Comparison of ENCODE assay signal across 23 cellular contexts in genomic region chr12:119231774-119232173, GRCh38. TPM values are rescaled to one million over a fixed set of nuclear protein-coding genes. Genes with fewer than 3 reads are reported as not detected.
DNase-seq lines count a peak whose midpoint lies in the region; ATAC-seq, FAIRE-seq and TF ChIP-seq lines count a peak whose summit lies in the region.
"Had no signal": no experiment of that assay in that cellular context is flagged by ENCODE, and none has a peak within 500 bp of the region (broad histone marks: within the 10 kb centered on the region; RNA-seq: fewer than 3 reads in every experiment).

No MANE protein-coding gene starts in this region.

- no peak overlapping the region for H3K4me3 ChIP-seq in K562
- H3K4me3 ChIP-seq in mesendoderm (ENCODE audit: low read length) = no peak overlapping the region
- no peak overlapping the region for H3K4me3 ChIP-seq in vagina
- H3K4me3 ChIP-seq: BLaER1 had no signal

- H3K9me3 ChIP-seq in K562 (replicated peaks; ENCODE audit: control insufficient read depth, insufficient read depth, low read depth, low read length) = no peaks in the 10 kb centered on the region
- H3K9me3 ChIP-seq in vagina = no peaks in the 10 kb centered on the region
- H3K9me3 ChIP-seq: BE2C, BLaER1 had no signal

- H3K4me1 ChIP-seq in K562 (replicated peaks in 1 of 2; ENCODE audit: control insufficient read depth in 2 of 2, insufficient read depth in 2 of 2, low read length in 2 of 2) = no peaks in the 10 kb centered on the region; a peak in 1 of 5 replicates
- peaks cover 5% of the 10 kb centered on the region for H3K4me1 ChIP-seq in mesendoderm (ENCODE audit: control insufficient read depth, low read depth, low read length)
- no peaks in the 10 kb centered on the region for H3K4me1 ChIP-seq in vagina

- no peaks in the 10 kb centered on the region for H3K79me2 ChIP-seq in K562 (ENCODE audit: control insufficient read depth, insufficient read depth, low read length)
- H3K79me2 ChIP-seq in mesendoderm (ENCODE audit: control insufficient read depth, insufficient read depth, low read length) = no peaks in the 10 kb centered on the region

- H3K79me1 ChIP-seq in mesendoderm (ENCODE audit: low read length) = no peaks in the 10 kb centered on the region

- no peak overlapping the region for H2AFZ ChIP-seq in K562 (ENCODE audit: low read depth, low read length)

- H3K56ac ChIP-seq in mesendoderm (ENCODE audit: low read length) = peak overlapping the region; percentile 27

- ATAC-seq in K562 = no peak

- H3K27ac ChIP-seq in K562 (ENCODE audit: extremely low read depth, low read depth, low read length) = no peak overlapping the region
- no peak overlapping the region for H3K27ac ChIP-seq in mesendoderm (ENCODE audit: low read depth, low read length)
- no peak overlapping the region for H3K27ac ChIP-seq in vagina
- H3K27ac ChIP-seq: BLaER1 had no signal

- no peak overlapping the region for H3K23ac ChIP-seq in mesendoderm (ENCODE audit: low read length)

- no peak for TF ChIP-seq EP300 in K562 (IDR thresholded peaks at IDR 0.05; ENCODE audit: low read length)

- no peak overlapping the region for H3K4ac ChIP-seq in mesendoderm (ENCODE audit: low read depth, low read length)

- TF ChIP-seq POLR2A in K562 (conservative IDR thresholded peaks at IDR 0.05) (no peak), vagina (IDR thresholded peaks at IDR 0.05) (no peak)

- no peaks in the 10 kb centered on the region for H3K9me1 ChIP-seq in K562 (ENCODE audit: control insufficient read depth, insufficient read depth, low read length)

- DNase-seq in K562 (ENCODE audit: extremely low read depth in 1 of 4, low spot score in 3 of 4) (no peak), mesendoderm (no peak), NCI-H1694 (lab: John Stamatoyannopoulos, UW) (no peak), vagina (ENCODE audit: extremely low spot score in 2 of 2) (no peak), SIG-M5 (lab: John Stamatoyannopoulos, UW) (no peak)
- DNase-seq: 8988T; ACHN; BE2C; C1 segment of cervical spinal cord; Calu3; CD4-positive, alpha-beta memory T cell; CD4-positive, CD25-positive, alpha-beta regulatory T cell; CD8-positive, alpha-beta memory T cell; COR-L47; DMS79 treated with DMSO at 0.1 percent for 48 hours; GF-D8 had no signal

- H2AK5ac ChIP-seq in mesendoderm (ENCODE audit: low read length) = no peak overlapping the region

- H3K9ac ChIP-seq in K562 (ENCODE audit: insufficient read depth in 1 of 2, low read depth in 2 of 2, low read length in 2 of 2) (no peak overlapping the region), mesendoderm (ENCODE audit: low read length) (no peak overlapping the region)
- H3K9ac ChIP-seq: BLaER1 had no signal

- H3K27me3 ChIP-seq in K562 (ENCODE audit: control insufficient read depth in 2 of 2, insufficient read depth in 2 of 2, low read length in 2 of 2) (peaks cover 0 to 4% of the 10 kb centered on the region in 2 experiments; a peak in 1 of 5 replicates), mesendoderm (ENCODE audit: insufficient read depth, low read length, poor library complexity) (no peaks in the 10 kb centered on the region), vagina (no peaks in the 10 kb centered on the region)
- H3K27me3 ChIP-seq: BLaER1 had no signal

- intact Hi-C loops in K562 (cut with micrococcal nuclease) = no loop called here
- intact Hi-C loops in vagina (cut with DNase I) = no loop called here

- H3K36me3 ChIP-seq in K562 (ENCODE audit: control insufficient read depth, insufficient read depth, low read length) (no peaks in the 10 kb centered on the region), mesendoderm (ENCODE audit: control insufficient read depth, insufficient read depth, low read length) (no peaks in the 10 kb centered on the region), vagina (no peaks in the 10 kb centered on the region)
- H3K36me3 ChIP-seq: BE2C, BLaER1 had no signal

- no peak overlapping the region for H2BK15ac ChIP-seq in mesendoderm (replicated peaks; ENCODE audit: low read depth)

- H2BK120ac ChIP-seq in mesendoderm (ENCODE audit: low read depth, low read length) = no peak overlapping the region

- 2% methylated on average over 4 of the region's 4 CpGs for WGBS in K562 (ENCODE audit: insufficient coverage, low coverage, missing lambda C conversion rate)
- WGBS in mesendoderm (ENCODE audit: extremely low coverage, insufficient coverage, low lambda C conversion rate) = 100% methylated on average over 1 of the region's 4 CpGs

- POLR2A ChIA-PET in K562 (lab: Yijun Ruan, JAX) = no interaction called here

- no peak for FAIRE-seq in K562 (lab: Jason Lieb, UNC)
- FAIRE-seq: A204.1, D721Med, G401.6, GM12891, GM19239 had no signal

- no peak for TF ChIP-seq RAD21 in K562 (CRISPR knock-in tag; conservative IDR thresholded peaks at IDR 0.05 in 1 of 2, IDR thresholded peaks at IDR 0.05 in 1 of 2)

- CTCF ChIA-PET in K562 (lab: Yijun Ruan, JAX; ENCODE audit: low intra/inter-chr PET ratio) = no interaction called here

- no TSS peak for BruUV-seq in K562 (replicated peaks; lab: Mats Ljungman, UMichigan)

- TF ChIP-seq CTCF in K562 (IDR thresholded peaks at IDR 0.05 in 2 of 3, conservative IDR thresholded peaks at IDR 0.05 in 1 of 3; ENCODE audit: insufficient read depth in 2 of 3, low read depth in 1 of 3, low read length in 3 of 3) (no peak), vagina (IDR thresholded peaks at IDR 0.05) (no peak)

- no peak overlapping the region for H4K8ac ChIP-seq in mesendoderm (ENCODE audit: low read depth, low read length)

- no peak overlapping the region for H3K18ac ChIP-seq in mesendoderm (ENCODE audit: low read length)

- in situ Hi-C loops in K562 (cut with MboI) = no loop called here

- no peak overlapping the region for H2BK5ac ChIP-seq in mesendoderm (ENCODE audit: low read length)

- H4K5ac ChIP-seq in mesendoderm (ENCODE audit: low read length) = no peak overlapping the region

- H4K20me1 ChIP-seq in K562 (replicated peaks; ENCODE audit: control insufficient read depth, insufficient read depth, low read length) = no peaks in the 10 kb centered on the region
- H4K20me1 ChIP-seq: BLaER1 had no signal

- H3K4me2 ChIP-seq in K562 (ENCODE audit: insufficient read depth, low read length) = no peak overlapping the region
- H3K4me2 ChIP-seq in mesendoderm (ENCODE audit: low read length) = no peak overlapping the region
- H3K4me2 ChIP-seq: BLaER1 had no signal

TF ChIP-seq in K562, 482 proteins besides CTCF, POLR2A, EP300 and RAD21:
- peak; percentile 26; the same call in 1 of the 2 replicates for TF ChIP-seq ZBTB26 (CRISPR knock-in tag; IDR thresholded peaks at IDR 0.05)
- TF ChIP-seq OTX1 (CRISPR knock-in tag; IDR thresholded peaks at IDR 0.05) = 0 out of 2 replicates have a peak, but pooled peaks have one; percentile 57
- TF ChIP-seq DLX4 (CRISPR knock-in tag; IDR thresholded peaks at IDR 0.05) = no peak
- TF ChIP-seq ZNF512 (tag; IDR thresholded peaks at IDR 0.05) = peak; percentile 63

RNA-seq across cellular contexts. Expression of gene HSPB8, which starts 53.0 kb away (rescaled TPM):
- total RNA-seq in K562 (2011; cell fraction: chromatin; rRNA removed; ENCODE audit: low replicate concordance) = not detected in 2 replicates
- total RNA-seq in K562 (2011; cell fraction: nucleolus; rRNA removed) = 0.17 TPM in 1 of 2 replicates, not detected in the other
- not detected in 2 replicates for total RNA-seq in K562 (2011; cell fraction: nucleoplasm; rRNA removed)
- total RNA-seq in K562 (2014; rRNA removed) (0.04 TPM in 1 of 2 replicates, not detected in the other), K562 (2014; rRNA removed; fragmentation: Illumina TruSeq; extraction: Trizol) (not detected in 2 replicates), K562 (2015; rRNA removed; fragmentation: Illumina TruSeq; extraction: Trizol) (0.15 TPM in 1 of 2 replicates, not detected in the other), K562 (2021) (0.13 TPM in 1 of 2 replicates, not detected in the other), vagina (58.4 TPM)
- polyA plus RNA-seq in K562 (2011; rRNA removed) (not detected in 2 replicates), K562 (2014; fragmentation: Illumina TruSeq; extraction: Trizol) (0.07 TPM in 1 of 2 replicates, not detected in the other), K562 (2014; fragmentation: Nextera tagmentation; extraction: Ambion mirVana) (not detected), K562 (2014; rRNA removed) (not detected in 2 replicates)
- 0.07 TPM in 1 of 2 replicates, not detected in the other for polyA plus RNA-seq in K562 (2011; cell fraction: cytosol; rRNA removed)
- not detected in 2 replicates for polyA plus RNA-seq in K562 (2011; cell fraction: nucleus; rRNA removed)
- 0.03 and 0.07 TPM in 2 replicates for polyA plus RNA-seq in K562 (2012)
- not detected in 2 replicates for polyA minus RNA-seq in K562 (2011; rRNA and poly(A)+ RNA removed)
- polyA minus RNA-seq in K562 (2011; cell fraction: cytosol; rRNA and poly(A)+ RNA removed) = not detected in 2 replicates
- not detected in 2 replicates for polyA minus RNA-seq in K562 (2011; cell fraction: nucleus; rRNA and poly(A)+ RNA removed)
- 13.5 TPM for polyA plus RNA-seq in mesendoderm (2013, experiment 1 of 2)
- 14.3 TPM for polyA plus RNA-seq in mesendoderm (2013, experiment 2 of 2)
- total RNA-seq: CD4-positive, alpha-beta memory T cell; CD4-positive, CD25-positive, alpha-beta regulatory T cell; CD8-positive, alpha-beta memory T cell had no signal
- polyA plus RNA-seq: CD14-positive monocyte; CD4-positive, alpha-beta memory T cell; CD4-positive, CD25-positive, alpha-beta regulatory T cell; CD8-positive, alpha-beta memory T cell had no signal

Comparison
In these comparisons a context has a peak if more than half of its experiments do, and no peak if none do; other contexts are left out.
1. RNA of gene HSPB8, which starts 53.0 kb away (total RNA-seq): 58.4 TPM in vagina (single experiment); 0.04 to 0.17 TPM in K562; every median in the first group is over 10 times any median in the second.